ENCODE assay signal across 8 cellular contexts in the genomic region with DNA sequence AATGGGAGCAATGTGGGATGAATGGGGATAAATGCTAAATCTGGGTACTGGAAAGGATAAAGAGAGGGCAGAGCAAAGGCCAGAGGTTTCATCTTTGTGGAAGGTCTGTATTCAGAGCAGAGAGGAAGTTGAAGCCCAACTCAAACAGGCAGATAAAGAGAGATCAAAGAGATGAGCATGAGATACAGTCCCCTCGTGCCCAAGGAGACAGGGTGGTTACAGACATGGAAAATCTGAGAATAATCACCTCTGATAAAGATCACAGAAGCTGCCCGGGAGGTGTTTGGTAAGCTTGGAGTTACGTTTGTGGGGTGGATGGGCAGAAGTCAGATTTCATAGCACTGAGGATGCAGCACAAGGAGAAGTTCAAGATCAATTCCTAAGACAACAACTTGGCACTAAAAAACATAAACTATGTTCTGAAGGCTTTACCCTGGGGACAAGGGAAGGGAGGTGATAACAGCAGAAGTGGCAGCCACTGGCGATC. TPM values are rescaled to one million over a fixed set of nuclear protein-coding genes. Genes with fewer than 3 reads are reported as not detected.
DNase-seq lines count a peak whose midpoint lies in the region; ATAC-seq and TF ChIP-seq lines count a peak whose summit lies in the region.

No MANE protein-coding gene starts in this region.

- H3K27ac ChIP-seq in KOPT-K1 (ENCODE audit: low read depth, low read length, poor library complexity, severe bottlenecking) (peak overlapping the region; percentile 88), heart left ventricle (peak overlapping the region in 11 of 12 donors; percentile 67 to 91 (median 76))

- DNase-seq in NOMO-1 treated with DMSO at 0.1 percent for 48 hours (lab: John Stamatoyannopoulos, UW; ENCODE audit: unreplicated experiment) (peak; percentile 17), NOMO-1 treated with dmso at 0.1 percent for 144 hours (lab: John Stamatoyannopoulos, UW; ENCODE audit: unreplicated experiment) (no peak), heart left ventricle (no peak), NCI-H446 (lab: John Stamatoyannopoulos, UW) (no peak), occipital lobe (lab: John Stamatoyannopoulos, UW) (no peak)
- peak; percentile 29 for DNase-seq in activated CD8-positive, alpha-beta memory T cell treated with anti-CD3 and anti-CD28 coated beads, Interleukin-2, amount 50 U/mL, for 1 hour (ENCODE audit: extremely low read depth)
- peak; percentile 6 for DNase-seq in stimulated activated naive CD4-positive, alpha-beta T cell treated with Interleukin-2 at 50 U/mL for 16 hours (lab: John Stamatoyannopoulos, UW)

- intact Hi-C loops in heart left ventricle (cut with DNase I) = loop anchor here in 7 of 10 donors (1.0 to 10.0 kb wide), 6 partner anchors 56 to 121 kb away; a partner anchor contains a TSS

- H3K27me3 ChIP-seq in heart left ventricle = no peaks in the 10 kb centered on the region

- peak in 2 of 4 donors; percentile 28 to 47 for ATAC-seq in heart left ventricle

- H3K36me3 ChIP-seq in KOPT-K1 (ENCODE audit: insufficient read depth, low read length) = peaks cover 20% of the 10 kb centered on the region
- H3K36me3 ChIP-seq in heart left ventricle = peaks cover 0 to 13% (median 6%) of the 10 kb centered on the region in 9 donors

- no peak for TF ChIP-seq POLR2A in heart left ventricle (IDR thresholded peaks at IDR 0.05)

- 4 to 15% (median 7%) methylated on average over 4 of the region's 4 CpGs for WGBS in heart left ventricle, 4 donors

- H3K4me3 ChIP-seq in heart left ventricle = peak overlapping the region; percentile 36 to 93 (median 67)

- TF ChIP-seq CTCF in heart left ventricle (IDR thresholded peaks at IDR 0.05) = no peak

- H3K4me1 ChIP-seq in heart left ventricle = peaks cover 0 to 44% (median 6%) of the 10 kb centered on the region in 12 donors

- no peaks in the 10 kb centered on the region for H3K9me3 ChIP-seq in KOPT-K1 (ENCODE audit: insufficient read depth, low read length, poor library complexity, severe bottlenecking)
- H3K9me3 ChIP-seq in heart left ventricle = no peaks in the 10 kb centered on the region

RNA-seq across cellular contexts. Expression of a gene that starts 0.5 kb away (rescaled TPM):
- 10 to 100 TPM in 1 of 9 donors, 1 to 10 TPM in 8; 2.7 to 30.5 (median 7.0) TPM for total RNA-seq in heart left ventricle
- 1 to 10 TPM in 1 of 2 donors, under 1 TPM in 1; 0.99 to 7.5 TPM for polyA plus RNA-seq in heart left ventricle
- 10.9 TPM for total RNA-seq in occipital lobe

Comparison
In these comparisons a context has a peak if more than half of its experiments do, and no peak if none do; other contexts are left out.
1. DNase-seq: peak in NOMO-1 treated with DMSO at 0.1 percent for 48 hours (single experiment), activated CD8-positive, alpha-beta memory T cell treated with anti-CD3 and anti-CD28 coated beads, Interleukin-2, amount 50 U/mL, for 1 hour (single experiment) and stimulated activated naive CD4-positive, alpha-beta T cell treated with Interleukin-2 at 50 U/mL for 16 hours (single experiment); none in NOMO-1 treated with dmso at 0.1 percent for 144 hours (single experiment), heart left ventricle (0 of 5), NCI-H446 (0 of 2) and occipital lobe (single experiment).